ENCODE assay signal across 12 cellular contexts in the genomic region with DNA sequence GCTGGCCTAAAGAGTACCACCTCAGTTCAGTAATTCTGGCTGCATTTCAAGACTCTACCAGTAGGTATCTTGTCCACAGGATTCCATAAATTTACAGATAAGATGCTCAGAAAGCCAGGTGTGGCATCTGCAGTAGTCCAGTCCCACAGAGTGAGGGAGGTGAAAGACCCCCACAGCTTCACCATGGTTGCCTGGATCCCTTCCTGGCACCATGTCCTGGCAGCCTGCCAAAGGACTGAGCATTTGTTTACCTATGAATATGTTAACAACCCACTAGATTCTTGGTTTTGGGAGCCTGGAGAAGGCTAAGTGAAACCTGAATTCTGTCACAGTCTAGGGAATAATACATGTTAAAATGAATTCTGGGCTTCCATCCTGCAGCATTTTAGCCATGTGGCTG. TPM values are rescaled to one million over a fixed set of nuclear protein-coding genes. Genes with fewer than 3 reads are reported as not detected.
DNase-seq lines count a peak whose midpoint lies in the region; ATAC-seq lines count a peak whose summit lies in the region.
"Had no signal": no experiment of that assay in that cellular context is flagged by ENCODE, and none has a peak within 500 bp of the region (broad histone marks: within the 10 kb centered on the region; RNA-seq: fewer than 3 reads in every experiment).

No MANE protein-coding gene starts in this region.

- DNase-seq in DMS79 (lab: John Stamatoyannopoulos, UW): peak; percentile 56
- peak; percentile 59 for DNase-seq in M059J (ENCODE audit: low read depth)
- peak; percentile 52 to 70 for DNase-seq in NCI-H526 (lab: John Stamatoyannopoulos, UW)
- DNase-seq in dermis blood vessel endothelial cell: peak; percentile 13
- no peak for DNase-seq in AG20443 (ENCODE audit: low spot score)
- no peak for DNase-seq in AG08396 (ENCODE audit: low spot score)
- DNase-seq: activated T-cell treated with anti-CD3 and anti-CD28 coated beads for 4 hours; kidney; retina; stimulated activated naive CD8-positive, alpha-beta T cell treated with anti-CD3 and anti-CD28 coated beads, Interleukin-15, amount 100 ng/mL, for 72 hours had no signal

- ATAC-seq in HG03457 (IDR thresholded peaks at IDR 0.05; ENCODE audit: unreplicated experiment): no peak
- ATAC-seq in GM18511 (IDR thresholded peaks at IDR 0.05; ENCODE audit: unreplicated experiment): no peak
- ATAC-seq: stimulated activated naive CD8-positive, alpha-beta T cell treated with anti-CD3 and anti-CD28 coated beads, Interleukin-15, amount 100 ng/mL, for 72 hours had no signal

RNA-seq across cellular contexts. Expression of gene CHST2, which starts 14.9 kb away (rescaled TPM):
- 2.8 and 3.4 TPM in 2 replicates for total RNA-seq in M059J (2014; rRNA removed; shearing (Covaris generic))
- total RNA-seq in dermis blood vessel endothelial cell: 2.7 and 7.8 TPM in 2 replicates

Comparison
In these comparisons a context has a peak if more than half of its experiments do, and no peak if none do; other contexts are left out.
1. DNase-seq: peak in DMS79 (single experiment), M059J (single experiment), NCI-H526 (2 of 2) and dermis blood vessel endothelial cell (single experiment); none in AG20443 (single experiment) and AG08396 (single experiment).